ENCODE assay signal across 7 cellular contexts in genomic region chr3:25002052-25002451, GRCh38.
"Had no signal": no experiment of that assay in that cellular context is flagged by ENCODE, and none has a peak within 500 bp of the region (broad histone marks: within the 10 kb centered on the region; RNA-seq: fewer than 3 reads in every experiment).

No MANE protein-coding gene starts in this region.

- H3K27ac Mint-ChIP-seq: GM23338, H9, IgD-negative memory B cell had no signal

- H3K27me3 Mint-ChIP-seq: IgD-negative memory B cell had no signal

- ATAC-seq: GM23338, HepG2 had no signal

- DNase-seq: H9, HCEC 1CT, KBM-7 had no signal

- H3K9me3 Mint-ChIP-seq: GM23338, H9, IgD-negative memory B cell had no signal

- H3K4me3 ChIP-seq: GM23338 had no signal

- H3K27ac ChIP-seq: HL-60 had no signal

- H3K4me3 Mint-ChIP-seq: GM23338, H9, IgD-negative memory B cell had no signal

- H3K4me1 Mint-ChIP-seq: IgD-negative memory B cell had no signal
